Comparison of ENCODE assay signal across 27 cellular contexts in genomic region chr5:128252196-128252595, GRCh38.
"Had no signal": no experiment of that assay in that cellular context is flagged by ENCODE, and none has a peak within 500 bp of the region (broad histone marks: within the 10 kb centered on the region; RNA-seq: fewer than 3 reads in every experiment).

No MANE protein-coding gene starts in this region.

- H3K36me3 ChIP-seq: Peyer's patch had no signal

- H3K27me3 ChIP-seq: Peyer's patch had no signal

- H3K4me1 ChIP-seq: Peyer's patch had no signal

- ATAC-seq: activated T-helper 17 cell treated with anti-CD3 and anti-CD28 coated beads, Interleukin-2, amount 50 U/mL, for 72 hours; T-helper 17 cell had no signal

- H3K9me3 ChIP-seq: Peyer's patch had no signal

- H3K4me3 ChIP-seq: Peyer's patch had no signal

- DNase-seq: activated CD4-positive, alpha-beta memory T cell treated with anti-CD3 and anti-CD28 coated beads, Interleukin-2, amount 10 ng/mL, durations not matched to agents 7 days and 5 days; activated CD4-positive, alpha-beta T cell treated with anti-CD3 and anti-CD28 coated beads, Interleukin-2, amount 10 ng/mL, durations not matched to agents 7 days and 5 days; activated CD4-positive, CD25-positive, alpha-beta regulatory T cell; activated gamma-delta T cell; activated naive CD4-positive, alpha-beta T cell treated with anti-CD3 and anti-CD28 coated beads for 36 hours; activated T-cell treated with anti-CD3 and anti-CD28 coated beads for 4 hours; activated T-cell treated with anti-CD3 and anti-CD28 coated beads, Interleukin-2, amount 50 U/mL, for 48 hours; anterior cingulate cortex; caudate nucleus; KG1; MV-4-11; NCI-H1092 treated with DMSO at 0.1 percent for 48 hours; NCI-H1436; NCI-H1694 treated with DMSO at 0.1 percent for 48 hours; NCI-H2029 treated with DMSO at 0.1 percent for 48 hours; NCI-H345; NCI-H510A; NCI-H526 treated with DMSO at 0.1 percent for 48 hours; NK-92 treated with Interleukin-12 subunit alpha and Interleukin-12 subunit beta, amount 100 ng/mL, for 24 hours; OCI-M1; Peyer's patch; SHP77; T-helper 17 cell; T-helper 9 cell had no signal

- H3K27ac ChIP-seq: Peyer's patch, RWPE1, VCaP had no signal
